6 cellular contexts compared by ENCODE assay signal in genomic region chr19:6393982-6394412, GRCh38. TPM values are rescaled to one million over a fixed set of nuclear protein-coding genes. Genes with fewer than 3 reads are reported as not detected.
DNase-seq lines count a peak whose midpoint lies in the region; ATAC-seq lines count a peak whose summit lies in the region.

No MANE protein-coding gene starts in this region.

- no peaks in the 10 kb centered on the region for H3K36me3 ChIP-seq in mucosa of stomach (ENCODE audit: control insufficient read depth, insufficient read depth, low read length)

- no peaks in the 10 kb centered on the region for H3K9me3 ChIP-seq in mucosa of stomach (ENCODE audit: control insufficient read depth, low read length)

- H3K27me3 Mint-ChIP-seq in activated T-helper 1 cell treated with anti-CD3 and anti-CD28 coated beads, Interleukin-12 subunit alpha, Interleukin-12 subunit beta, Interleukin-2, Interleukin-4 antibody, amounts not matched to agents 30 ng/mL and 10 ng/mL and 1 ng/mL, durations not matched to agents 14 hours and 24 hours and 36 hours (ENCODE audit: insufficient read depth) = no peaks in the 10 kb centered on the region

- H3K27me3 ChIP-seq in mucosa of stomach (ENCODE audit: control insufficient read depth, insufficient read depth, low read length) = no peaks in the 10 kb centered on the region

- ATAC-seq in HG03097 (IDR thresholded peaks at IDR 0.05; ENCODE audit: low FRiP score, unreplicated experiment) (peak; percentile 11), GM19035 (IDR thresholded peaks at IDR 0.05; ENCODE audit: unreplicated experiment) (no peak), HG03432 (IDR thresholded peaks at IDR 0.05; ENCODE audit: unreplicated experiment) (no peak)

- H3K27ac Mint-ChIP-seq in activated T-helper 1 cell treated with anti-CD3 and anti-CD28 coated beads, Interleukin-12 subunit alpha, Interleukin-12 subunit beta, Interleukin-2, Interleukin-4 antibody, amounts not matched to agents 30 ng/mL and 10 ng/mL and 1 ng/mL, durations not matched to agents 14 hours and 24 hours and 36 hours = peak overlapping the region; percentile 97

- peaks cover 20% of the 10 kb centered on the region for H3K36me3 Mint-ChIP-seq in activated T-helper 1 cell treated with anti-CD3 and anti-CD28 coated beads, Interleukin-12 subunit alpha, Interleukin-12 subunit beta, Interleukin-2, Interleukin-4 antibody, amounts not matched to agents 30 ng/mL and 10 ng/mL and 1 ng/mL, durations not matched to agents 14 hours and 24 hours and 36 hours (ENCODE audit: low read depth)

- DNase-seq in activated T-helper 1 cell treated with anti-CD3 and anti-CD28 coated beads, Interleukin-12 subunit alpha, Interleukin-12 subunit beta, Interleukin-2, Interleukin-4 antibody, amounts not matched to agents 30 ng/mL and 10 ng/mL and 1 ng/mL, durations not matched to agents 14 hours and 24 hours and 36 hours (ENCODE audit: low spot score) = no peak
- DNase-seq in NOMO-1 (lab: John Stamatoyannopoulos, UW; ENCODE audit: unreplicated experiment in 2 of 2) = no peak

- peak overlapping the region; percentile 91 for H3K9ac ChIP-seq in mucosa of stomach (ENCODE audit: low read length)

- peaks cover 29% of the 10 kb centered on the region for H3K4me1 Mint-ChIP-seq in activated T-helper 1 cell treated with anti-CD3 and anti-CD28 coated beads, Interleukin-12 subunit alpha, Interleukin-12 subunit beta, Interleukin-2, Interleukin-4 antibody, amounts not matched to agents 30 ng/mL and 10 ng/mL and 1 ng/mL, durations not matched to agents 14 hours and 24 hours and 36 hours (ENCODE audit: low read depth)

- intact Hi-C loops in activated T-helper 1 cell treated with anti-CD3 and anti-CD28 coated beads, Interleukin-12 subunit alpha, Interleukin-12 subunit beta, Interleukin-2, Interleukin-4 antibody, amounts not matched to agents 30 ng/mL and 10 ng/mL and 1 ng/mL, durations not matched to agents 14 hours and 24 hours and 36 hours (cut with micrococcal nuclease) = loop anchor here (1.0 to 2.0 kb wide), 6 partner anchors 21 to 469 kb away; partner anchors contain the start of gene CLPP

- peak overlapping the region; percentile 98 for H3K4me3 Mint-ChIP-seq in activated T-helper 1 cell treated with anti-CD3 and anti-CD28 coated beads, Interleukin-12 subunit alpha, Interleukin-12 subunit beta, Interleukin-2, Interleukin-4 antibody, amounts not matched to agents 30 ng/mL and 10 ng/mL and 1 ng/mL, durations not matched to agents 14 hours and 24 hours and 36 hours

- H3K4me1 ChIP-seq in mucosa of stomach (ENCODE audit: control insufficient read depth, insufficient read depth, low read length) = peaks cover 14% of the 10 kb centered on the region

- no peaks in the 10 kb centered on the region for H3K9me3 Mint-ChIP-seq in activated T-helper 1 cell treated with anti-CD3 and anti-CD28 coated beads, Interleukin-12 subunit alpha, Interleukin-12 subunit beta, Interleukin-2, Interleukin-4 antibody, amounts not matched to agents 30 ng/mL and 10 ng/mL and 1 ng/mL, durations not matched to agents 14 hours and 24 hours and 36 hours

- peak overlapping the region; percentile 98 for H3K4me3 ChIP-seq in mucosa of stomach (ENCODE audit: low read length)

RNA-seq across cellular contexts. Expression of gene GTF2F1, which starts 1.0 kb away (rescaled TPM):
- 62.9 and 65.5 TPM in 2 replicates for total RNA-seq in activated T-helper 1 cell treated with anti-CD3 and anti-CD28 coated beads, Interleukin-12 subunit alpha, Interleukin-12 subunit beta, Interleukin-2, Interleukin-4 antibody, amounts not matched to agents 30 ng/mL and 10 ng/mL and 1 ng/mL, durations not matched to agents 14 hours and 24 hours and 36 hours

RNA-seq across cellular contexts. Expression of gene PSPN, which starts 18.3 kb away (rescaled TPM):
- 1.3 and 1.6 TPM in 2 replicates for total RNA-seq in activated T-helper 1 cell treated with anti-CD3 and anti-CD28 coated beads, Interleukin-12 subunit alpha, Interleukin-12 subunit beta, Interleukin-2, Interleukin-4 antibody, amounts not matched to agents 30 ng/mL and 10 ng/mL and 1 ng/mL, durations not matched to agents 14 hours and 24 hours and 36 hours

RNA-seq across cellular contexts. Expression of gene ALKBH7, which starts 21.4 kb away (rescaled TPM):
- 24.8 and 27.1 TPM in 2 replicates for total RNA-seq in activated T-helper 1 cell treated with anti-CD3 and anti-CD28 coated beads, Interleukin-12 subunit alpha, Interleukin-12 subunit beta, Interleukin-2, Interleukin-4 antibody, amounts not matched to agents 30 ng/mL and 10 ng/mL and 1 ng/mL, durations not matched to agents 14 hours and 24 hours and 36 hours

RNA-seq across cellular contexts. Expression of gene KHSRP, which starts 30.6 kb away (rescaled TPM):
- total RNA-seq in activated T-helper 1 cell treated with anti-CD3 and anti-CD28 coated beads, Interleukin-12 subunit alpha, Interleukin-12 subunit beta, Interleukin-2, Interleukin-4 antibody, amounts not matched to agents 30 ng/mL and 10 ng/mL and 1 ng/mL, durations not matched to agents 14 hours and 24 hours and 36 hours = 415 and 424 TPM in 2 replicates

RNA-seq across cellular contexts. Expression of gene CLPP, which starts 32.7 kb away (rescaled TPM):
- total RNA-seq in activated T-helper 1 cell treated with anti-CD3 and anti-CD28 coated beads, Interleukin-12 subunit alpha, Interleukin-12 subunit beta, Interleukin-2, Interleukin-4 antibody, amounts not matched to agents 30 ng/mL and 10 ng/mL and 1 ng/mL, durations not matched to agents 14 hours and 24 hours and 36 hours = 180 and 201 TPM in 2 replicates
